22 cellular contexts compared by ENCODE assay signal in genomic region chr11:26477406-26477805, GRCh38.
DNase-seq lines count a peak whose midpoint lies in the region; ATAC-seq and TF ChIP-seq lines count a peak whose summit lies in the region.
"Had no signal": no experiment of that assay in that cellular context is flagged by ENCODE, and none has a peak within 500 bp of the region (broad histone marks: within the 10 kb centered on the region; RNA-seq: fewer than 3 reads in every experiment).

No MANE protein-coding gene starts in this region.

- H3K4me2 ChIP-seq in mammary epithelial cell (ENCODE audit: insufficient read depth, low read depth, low read length) = no peak overlapping the region
- H3K4me2 ChIP-seq: BLaER1 had no signal

- intact Hi-C loops in mammary epithelial cell (cut with micrococcal nuclease) = no loop called here

- H3K27ac ChIP-seq in mammary epithelial cell (ENCODE audit: insufficient read depth, low read depth, low read length) = no peak overlapping the region
- H3K27ac ChIP-seq: BLaER1 had no signal

- no peaks in the 10 kb centered on the region for H3K4me1 ChIP-seq in mammary epithelial cell (ENCODE audit: insufficient read depth, low read length)
- H3K4me1 ChIP-seq: BE2C, BLaER1 had no signal

- no peaks in the 10 kb centered on the region for H3K79me2 ChIP-seq in mammary epithelial cell (ENCODE audit: insufficient read depth, low read length)

- ATAC-seq in SK-N-SH treated with all-trans-retinoic acid at 6 μM for 48 hours = no peak
- ATAC-seq: GM12878 had no signal

- in situ Hi-C loops in mammary epithelial cell (cut with MboI; ENCODE audit: low sequenced_read_pairs in 2 of 2) = no loop called here

- DNase-seq in SK-N-DZ (ENCODE audit: low spot score) (peak; percentile 9), mammary epithelial cell (no peak), superior temporal gyrus (ENCODE audit: extremely low spot score) (no peak)
- DNase-seq: 8988T; ACHN; BE2C; C1 segment of cervical spinal cord; CD4-positive, alpha-beta memory T cell; CD4-positive, CD25-positive, alpha-beta regulatory T cell; CD8-positive, alpha-beta memory T cell; COR-L47; DMS 273 treated with DMSO at 0.1 percent for 48 hours; DMS153; DMS53; DMS79; DND-41; EL; GDM1 had no signal

- no peak overlapping the region for H3K9ac ChIP-seq in mammary epithelial cell (ENCODE audit: insufficient read depth, low read length)
- H3K9ac ChIP-seq: BLaER1 had no signal

- no peaks in the 10 kb centered on the region for H3K9me3 ChIP-seq in mammary epithelial cell (replicated peaks; ENCODE audit: insufficient read depth, low read length)
- H3K9me3 ChIP-seq: BE2C, BLaER1 had no signal

- H3K36me3 ChIP-seq in mammary epithelial cell (ENCODE audit: insufficient read depth, low read length) = no peaks in the 10 kb centered on the region
- H3K36me3 ChIP-seq: BE2C, BLaER1 had no signal

- 38% methylated on average over 2 of the region's 2 CpGs for WGBS in mammary epithelial cell (ENCODE audit: low coverage, missing lambda C conversion rate)

- H2AFZ ChIP-seq in mammary epithelial cell (ENCODE audit: low read depth, low read length) = no peak overlapping the region

- CTCF ChIA-PET in mammary epithelial cell (lab: Charles Lee; ENCODE audit: low non-redundant PET) = no interaction called here

- no peak for TF ChIP-seq CTCF in mammary epithelial cell (conservative IDR thresholded peaks at IDR 0.05 in 1 of 2, IDR thresholded peaks at IDR 0.05 in 1 of 2; ENCODE audit: extremely low read depth in 1 of 2, insufficient read depth in 1 of 2, low read depth in 1 of 2, low read length in 2 of 2)

- no TSS peak for BruUV-seq in mammary epithelial cell (replicated peaks; lab: Mats Ljungman, UMichigan)

- H3K4me3 ChIP-seq in mammary epithelial cell (replicated peaks in 1 of 3; ENCODE audit: insufficient read depth in 1 of 3, low read depth in 2 of 3, low read length in 3 of 3) = no peak overlapping the region
- H3K4me3 ChIP-seq: BLaER1, GM12878 had no signal

- no peaks in the 10 kb centered on the region for H4K20me1 ChIP-seq in mammary epithelial cell (ENCODE audit: insufficient read depth, low read length)
- H4K20me1 ChIP-seq: BLaER1 had no signal

- dilution Hi-C loops in mammary epithelial cell (cut with HindIII; ENCODE audit: low sequenced_read_pairs) = no loop called here

- H3K27me3 ChIP-seq in mammary epithelial cell (ENCODE audit: insufficient read depth, low read length) = no peaks in the 10 kb centered on the region
- H3K27me3 ChIP-seq: BE2C, BLaER1 had no signal

TF ChIP-seq in PFSK-1, 5 proteins besides CTCF, POLR2A, EP300 and RAD21:
- TF ChIP-seq, protein P1, sequence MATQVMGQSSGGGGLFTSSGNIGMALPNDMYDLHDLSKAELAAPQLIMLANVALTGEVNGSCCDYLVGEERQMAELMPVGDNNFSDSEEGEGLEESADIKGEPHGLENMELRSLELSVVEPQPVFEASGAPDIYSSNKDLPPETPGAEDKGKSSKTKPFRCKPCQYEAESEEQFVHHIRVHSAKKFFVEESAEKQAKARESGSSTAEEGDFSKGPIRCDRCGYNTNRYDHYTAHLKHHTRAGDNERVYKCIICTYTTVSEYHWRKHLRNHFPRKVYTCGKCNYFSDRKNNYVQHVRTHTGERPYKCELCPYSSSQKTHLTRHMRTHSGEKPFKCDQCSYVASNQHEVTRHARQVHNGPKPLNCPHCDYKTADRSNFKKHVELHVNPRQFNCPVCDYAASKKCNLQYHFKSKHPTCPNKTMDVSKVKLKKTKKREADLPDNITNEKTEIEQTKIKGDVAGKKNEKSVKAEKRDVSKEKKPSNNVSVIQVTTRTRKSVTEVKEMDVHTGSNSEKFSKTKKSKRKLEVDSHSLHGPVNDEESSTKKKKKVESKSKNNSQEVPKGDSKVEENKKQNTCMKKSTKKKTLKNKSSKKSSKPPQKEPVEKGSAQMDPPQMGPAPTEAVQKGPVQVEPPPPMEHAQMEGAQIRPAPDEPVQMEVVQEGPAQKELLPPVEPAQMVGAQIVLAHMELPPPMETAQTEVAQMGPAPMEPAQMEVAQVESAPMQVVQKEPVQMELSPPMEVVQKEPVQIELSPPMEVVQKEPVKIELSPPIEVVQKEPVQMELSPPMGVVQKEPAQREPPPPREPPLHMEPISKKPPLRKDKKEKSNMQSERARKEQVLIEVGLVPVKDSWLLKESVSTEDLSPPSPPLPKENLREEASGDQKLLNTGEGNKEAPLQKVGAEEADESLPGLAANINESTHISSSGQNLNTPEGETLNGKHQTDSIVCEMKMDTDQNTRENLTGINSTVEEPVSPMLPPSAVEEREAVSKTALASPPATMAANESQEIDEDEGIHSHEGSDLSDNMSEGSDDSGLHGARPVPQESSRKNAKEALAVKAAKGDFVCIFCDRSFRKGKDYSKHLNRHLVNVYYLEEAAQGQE (IDR thresholded peaks at IDR 0.05; ENCODE audit: insufficient read depth in 1 of 2, low read depth in 2 of 2, low read length in 2 of 2) = no peak
- TF ChIP-seq TAF1 (IDR thresholded peaks at IDR 0.05; ENCODE audit: borderline replicate concordance, insufficient read depth, low read length) = no peak
- TF ChIP-seq POLR2AphosphoS5 (IDR thresholded peaks at IDR 0.05; ENCODE audit: low read depth, low read length) = peak; percentile 66
- 0 out of 2 replicates have a peak, but pooled peaks have one; percentile 42 for TF ChIP-seq SIN3A (IDR thresholded peaks at IDR 0.05; ENCODE audit: borderline replicate concordance, insufficient read depth, low read length)
- no peak for TF ChIP-seq FOXP2 (optimal IDR thresholded peaks at IDR 0.05; ENCODE audit: borderline replicate concordance, extremely low read depth, extremely low read length, insufficient read depth)
TF ChIP-seq in PFSK-1: peak in this region for 2.

TF ChIP-seq in SK-N-SH treated with all-trans-retinoic acid at 6 μM for 48 hours, 23 proteins besides CTCF, POLR2A, EP300 and RAD21:
- TF ChIP-seq SNAI2 (CRISPR knock-in tag; IDR thresholded peaks at IDR 0.05) (0 out of 2 replicates have a peak, but pooled peaks have one; percentile 58), ISL1 (CRISPR knock-in tag; IDR thresholded peaks at IDR 0.05) (peak; percentile 42; the same call in 1 of the 2 replicates), TOX (CRISPR knock-in tag; IDR thresholded peaks at IDR 0.05; ENCODE audit: borderline replicate concordance) (no peak), RARB (CRISPR knock-in tag; IDR thresholded peaks at IDR 0.05) (no peak), ZC3H10 (CRISPR knock-in tag; IDR thresholded peaks at IDR 0.05) (no peak), ZNF70 (CRISPR knock-in tag; IDR thresholded peaks at IDR 0.05) (no peak), ZNF8 (CRISPR knock-in tag; IDR thresholded peaks at IDR 0.05) (no peak)
- TF ChIP-seq, protein P2, sequence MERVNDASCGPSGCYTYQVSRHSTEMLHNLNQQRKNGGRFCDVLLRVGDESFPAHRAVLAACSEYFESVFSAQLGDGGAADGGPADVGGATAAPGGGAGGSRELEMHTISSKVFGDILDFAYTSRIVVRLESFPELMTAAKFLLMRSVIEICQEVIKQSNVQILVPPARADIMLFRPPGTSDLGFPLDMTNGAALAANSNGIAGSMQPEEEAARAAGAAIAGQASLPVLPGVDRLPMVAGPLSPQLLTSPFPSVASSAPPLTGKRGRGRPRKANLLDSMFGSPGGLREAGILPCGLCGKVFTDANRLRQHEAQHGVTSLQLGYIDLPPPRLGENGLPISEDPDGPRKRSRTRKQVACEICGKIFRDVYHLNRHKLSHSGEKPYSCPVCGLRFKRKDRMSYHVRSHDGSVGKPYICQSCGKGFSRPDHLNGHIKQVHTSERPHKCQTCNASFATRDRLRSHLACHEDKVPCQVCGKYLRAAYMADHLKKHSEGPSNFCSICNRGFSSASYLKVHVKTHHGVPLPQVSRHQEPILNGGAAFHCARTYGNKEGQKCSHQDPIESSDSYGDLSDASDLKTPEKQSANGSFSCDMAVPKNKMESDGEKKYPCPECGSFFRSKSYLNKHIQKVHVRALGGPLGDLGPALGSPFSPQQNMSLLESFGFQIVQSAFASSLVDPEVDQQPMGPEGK (CRISPR knock-in tag; IDR thresholded peaks at IDR 0.05; ENCODE audit: borderline replicate concordance) = no peak
TF ChIP-seq in SK-N-SH treated with all-trans-retinoic acid at 6 μM for 48 hours: peak in this region for 2.
